Comparison of ENCODE assay signal across 23 cellular contexts in genomic region chr10:116686632-116687031, GRCh38. TPM values are rescaled to one million over a fixed set of nuclear protein-coding genes. Genes with fewer than 3 reads are reported as not detected.
DNase-seq lines count a peak whose midpoint lies in the region; ATAC-seq, FAIRE-seq and TF ChIP-seq lines count a peak whose summit lies in the region.
"Had no signal": no experiment of that assay in that cellular context is flagged by ENCODE, and none has a peak within 500 bp of the region (broad histone marks: within the 10 kb centered on the region; RNA-seq: fewer than 3 reads in every experiment).

No MANE protein-coding gene starts in this region.

- TF ChIP-seq RAD21 in HepG2 (CRISPR knock-in tag; IDR thresholded peaks at IDR 0.05): no peak

- CTCF ChIA-PET in HepG2 (lab: Yijun Ruan, JAX; ENCODE audit: low intra/inter-chr PET ratio, low total read pairs): no interaction called here

- no peaks in the 10 kb centered on the region for H3F3A ChIP-seq in GM23338 (replicated peaks; ENCODE audit: low read depth)

- H4K20me1 ChIP-seq in HepG2 (ENCODE audit: insufficient read depth, low read length) (no peaks in the 10 kb centered on the region), GM23338 (replicated peaks; ENCODE audit: insufficient read depth) (no peaks in the 10 kb centered on the region)
- H4K20me1 ChIP-seq: BLaER1 had no signal

- H3K9me3 ChIP-seq in HepG2 (ENCODE audit: low read length) (no peaks in the 10 kb centered on the region), right lobe of liver (no peaks in the 10 kb centered on the region), upper lobe of right lung (no peaks in the 10 kb centered on the region)
- H3K9me3 ChIP-seq: A549, BE2C, BLaER1 had no signal

- H3K4me2 ChIP-seq in HepG2 (ENCODE audit: low read depth, low read length) (no peak overlapping the region), GM23338 (no peak overlapping the region)
- H3K4me2 ChIP-seq: A549, BLaER1 had no signal

- TF ChIP-seq CTCF in HepG2 (CRISPR knock-in tag; IDR thresholded peaks at IDR 0.05) (no peak), right lobe of liver (IDR thresholded peaks at IDR 0.05) (no peak), upper lobe of right lung (IDR thresholded peaks at IDR 0.05) (no peak), GM23338 (conservative IDR thresholded peaks at IDR 0.05; ENCODE audit: low read depth in 2 of 2) (no peak)

- H3K27me3 ChIP-seq in HepG2 (ENCODE audit: control insufficient read depth in 1 of 2, insufficient read depth in 2 of 2, low read length in 2 of 2) (no peaks in the 10 kb centered on the region), right lobe of liver (no peaks in the 10 kb centered on the region), upper lobe of right lung (no peaks in the 10 kb centered on the region), GM23338 (ENCODE audit: insufficient read depth) (no peaks in the 10 kb centered on the region)
- H3K27me3 ChIP-seq: BE2C, BLaER1 had no signal

- peaks cover 6% of the 10 kb centered on the region for H3K27me3 Mint-ChIP-seq in GM23338 (ENCODE audit: insufficient read depth, low read depth, poor library complexity)

- H3K36me3 Mint-ChIP-seq in GM23338 (ENCODE audit: low read depth): peaks cover 4% of the 10 kb centered on the region; the same call in 2 of the 3 replicates
- H3K36me3 Mint-ChIP-seq: CD14-positive monocyte; CD4-positive, alpha-beta memory T cell; CD4-positive, CD25-positive, alpha-beta regulatory T cell; CD8-positive, alpha-beta memory T cell had no signal

- no peak overlapping the region for H3K9ac ChIP-seq in HepG2 (ENCODE audit: insufficient read depth, low read depth, low read length)
- H3K9ac ChIP-seq: BLaER1 had no signal

- in situ Hi-C loops in HepG2 (cut with HindIII; ENCODE audit: extremely low pct_ligation_motif_present, low pct_unique_long_range_greater_than_20kb): loop anchor here (5.0 kb wide), 1 partner anchor 96 kb away; no protein-coding TSS in a partner anchor

- POLR2A ChIA-PET in HepG2 (lab: Yijun Ruan, JAX): no interaction called here

- no peak overlapping the region for H2AFZ ChIP-seq in HepG2 (ENCODE audit: low read length)
- H2AFZ ChIP-seq in GM23338: no peak overlapping the region

- H3K4me3 Mint-ChIP-seq in GM23338: no peak overlapping the region
- H3K4me3 Mint-ChIP-seq: CD14-positive monocyte; CD4-positive, alpha-beta memory T cell; CD4-positive, CD25-positive, alpha-beta regulatory T cell; CD8-positive, alpha-beta memory T cell had no signal

- no peak overlapping the region for H3K4me3 ChIP-seq in HepG2 (replicated peaks in 1 of 3; ENCODE audit: insufficient read depth in 1 of 3, low read depth in 2 of 3, low read length in 3 of 3)
- H3K4me3 ChIP-seq in right lobe of liver: no peak overlapping the region
- no peak overlapping the region for H3K4me3 ChIP-seq in upper lobe of right lung
- H3K4me3 ChIP-seq in GM23338: no peak overlapping the region
- H3K4me3 ChIP-seq: A549, BLaER1 had no signal

- DNase-seq in DMS 273 (lab: John Stamatoyannopoulos, UW; ENCODE audit: unreplicated experiment): peak; percentile 5
- DNase-seq in DMS 273 treated with DMSO at 0.1 percent for 48 hours (lab: John Stamatoyannopoulos, UW): no peak
- DNase-seq in HepG2 (ENCODE audit: low spot score): no peak
- DNase-seq in right lobe of liver: no peak
- DNase-seq in posterior vena cava (ENCODE audit: low spot score): peak; percentile 37
- peak; percentile 32 for DNase-seq in upper lobe of right lung
- no peak for DNase-seq in GM23338 (ENCODE audit: low spot score)
- no peak for DNase-seq in AML-193 (lab: John Stamatoyannopoulos, UW)
- DNase-seq: BE2C; C1 segment of cervical spinal cord; CD4-positive, alpha-beta memory T cell; CD4-positive, CD25-positive, alpha-beta regulatory T cell; CD8-positive, alpha-beta memory T cell; COR-L47; DMS79 treated with DMSO at 0.1 percent for 48 hours; GF-D8 had no signal

- H3K36me3 ChIP-seq in HepG2 (replicated peaks in 1 of 2; ENCODE audit: control insufficient read depth in 1 of 2, insufficient read depth in 2 of 2, low read length in 2 of 2) (peaks cover 0 to 3% of the 10 kb centered on the region in 2 experiments; a peak in 2 of 5 replicates), right lobe of liver (no peaks in the 10 kb centered on the region), upper lobe of right lung (no peaks in the 10 kb centered on the region), GM23338 (ENCODE audit: insufficient read depth) (no peaks in the 10 kb centered on the region)
- H3K36me3 ChIP-seq: BE2C, BLaER1 had no signal

- no peak for TF ChIP-seq EP300 in HepG2 (IDR thresholded peaks at IDR 0.05; ENCODE audit: low read depth in 2 of 2, low read length in 2 of 2)
- TF ChIP-seq EP300 in HepG2 (CRISPR knock-in tag; IDR thresholded peaks at IDR 0.05; ENCODE audit: borderline replicate concordance): no peak

- intact Hi-C loops in HepG2 (cut with micrococcal nuclease; ENCODE audit: unreplicated experiment): no loop called here
- intact Hi-C loops in right lobe of liver (cut with DNase I): loop anchor here (10.0 kb wide), 1 partner anchor 488 kb away; no protein-coding TSS in a partner anchor
- intact Hi-C loops in posterior vena cava (cut with DNase I): loop anchor here (10.0 kb wide), 2 partner anchors 58 to 488 kb away; partner anchors contain the start of gene HSPA12A (in 1 of the 2)
- intact Hi-C loops in upper lobe of right lung (cut with DNase I): loop anchor here (10.0 kb wide), 1 partner anchor 108 kb away; no protein-coding TSS in a partner anchor

- peaks cover 34% of the 10 kb centered on the region for H3K4me1 Mint-ChIP-seq in GM23338

- no peak overlapping the region for H3K27ac Mint-ChIP-seq in GM23338
- H3K27ac Mint-ChIP-seq: CD4-positive, alpha-beta memory T cell; CD4-positive, CD25-positive, alpha-beta regulatory T cell; CD8-positive, alpha-beta memory T cell had no signal

- no peaks in the 10 kb centered on the region for H3K9me2 ChIP-seq in GM23338 (ENCODE audit: insufficient read depth)

- no peak overlapping the region for H3K27ac ChIP-seq in HepG2 (ENCODE audit: extremely low read length, insufficient read depth, low read length)
- no peak overlapping the region for H3K27ac ChIP-seq in right lobe of liver
- no peak overlapping the region for H3K27ac ChIP-seq in upper lobe of right lung
- H3K27ac ChIP-seq in GM23338 (ENCODE audit: low read depth): no peak overlapping the region
- H3K27ac ChIP-seq: 22Rv1, A549, BLaER1 had no signal

- FAIRE-seq in HepG2 (lab: Jason Lieb, UNC): no peak
- FAIRE-seq: A549, G401.6, GM12891, GM19239 had no signal

- no TSS peak for BruUV-seq in HepG2 (replicated peaks; lab: Mats Ljungman, UMichigan)

- 98% methylated on average over 3 of the region's 3 CpGs for WGBS in HepG2 (ENCODE audit: low lambda C conversion rate)
- 78% methylated on average over 2 of the region's 3 CpGs for WGBS in right lobe of liver (ENCODE audit: insufficient coverage, low coverage, low lambda C conversion rate, missing lambda C conversion rate)

- TF ChIP-seq POLR2A in HepG2 (IDR thresholded peaks at IDR 0.05; ENCODE audit: insufficient read depth in 1 of 2, low read depth in 2 of 2, low read length in 2 of 2) (no peak), right lobe of liver (IDR thresholded peaks at IDR 0.05) (no peak)

- H3K9me3 Mint-ChIP-seq in GM23338: peaks cover 6% of the 10 kb centered on the region; the same call in 1 of the 3 replicates
- H3K9me3 Mint-ChIP-seq: CD4-positive, alpha-beta memory T cell; CD4-positive, CD25-positive, alpha-beta regulatory T cell; CD8-positive, alpha-beta memory T cell had no signal

- H3K4me1 ChIP-seq in HepG2 (ENCODE audit: insufficient read depth, low read length) (0 out of 2 replicates have a peak, but pooled peaks cover 6% of the 10 kb centered on the region), right lobe of liver (no peaks in the 10 kb centered on the region), upper lobe of right lung (peaks cover 15% of the 10 kb centered on the region), GM23338 (ENCODE audit: insufficient read depth) (peaks cover 16% of the 10 kb centered on the region)
- H3K4me1 ChIP-seq: A549, BE2C had no signal

- no peaks in the 10 kb centered on the region for H3K79me2 ChIP-seq in HepG2 (ENCODE audit: insufficient read depth, low read length)
- no peaks in the 10 kb centered on the region for H3K79me2 ChIP-seq in GM23338 (replicated peaks; ENCODE audit: insufficient read depth)

- ATAC-seq in HepG2: no peak
- no peak for ATAC-seq in right lobe of liver
- no peak for ATAC-seq in upper lobe of right lung
- ATAC-seq in GM23338: no peak
- ATAC-seq: A549 had no signal

TF ChIP-seq in HepG2, 621 proteins besides CTCF, POLR2A, EP300 and RAD21 (continues in another document):
- TF ChIP-seq PPARG (CRISPR knock-in tag; conservative IDR thresholded peaks at IDR 0.05): no peak

TF ChIP-seq in GM23338, 12 proteins besides CTCF, POLR2A, EP300 and RAD21 (continues in another document):
- no peak for TF ChIP-seq CREB1 (CRISPR knock-in tag; IDR thresholded peaks at IDR 0.05; ENCODE audit: low read depth)

RNA-seq across cellular contexts. Expression of gene HSPA12A, which starts 55.7 kb away (rescaled TPM):
- total RNA-seq in HepG2 (2016; rRNA removed; fragmentation: Illumina TruSeq; extraction: Trizol): 12.9 and 13.6 TPM in 2 replicates
- 1.2 and 1.6 TPM in 2 replicates for total RNA-seq in HepG2 (2016; cell fraction: cytosol; rRNA removed; fragmentation: Illumina TruSeq; extraction: Trizol; ENCODE audit: low read depth)
- 11.4 and 13.0 TPM in 2 replicates for total RNA-seq in HepG2 (2016; cell fraction: insoluble cytoplasmic fraction; rRNA removed; fragmentation: Illumina TruSeq; extraction: Trizol)
- total RNA-seq in HepG2 (2016; cell fraction: membrane; rRNA removed; fragmentation: Illumina TruSeq; extraction: Trizol): 6.0 and 6.8 TPM in 2 replicates
- 20.1 and 20.8 TPM in 2 replicates for total RNA-seq in HepG2 (2016; cell fraction: nucleus; rRNA removed; fragmentation: Illumina TruSeq; extraction: Trizol)
- polyA plus RNA-seq in HepG2 (2011; rRNA removed): 6.2 and 6.4 TPM in 2 replicates
- 3.1 and 3.5 TPM in 2 replicates for polyA plus RNA-seq in HepG2 (2011; cell fraction: cytosol; rRNA removed)
- polyA plus RNA-seq in HepG2 (2011; cell fraction: nucleus; rRNA removed): 17.5 and 19.4 TPM in 2 replicates
- 4.4 and 5.0 TPM in 2 replicates for polyA plus RNA-seq in HepG2 (2012)
- 0.99 and 1.1 TPM in 2 replicates for polyA plus RNA-seq in HepG2 (2016; cell fraction: cytosol; fragmentation: Illumina TruSeq; extraction: Trizol; ENCODE audit: low read depth)
- polyA plus RNA-seq in HepG2 (2016; cell fraction: insoluble cytoplasmic fraction; fragmentation: Illumina TruSeq; extraction: Trizol; ENCODE audit: low read depth): 9.9 and 11.3 TPM in 2 replicates
- 2.7 and 2.9 TPM in 2 replicates for polyA plus RNA-seq in HepG2 (2016; cell fraction: membrane; fragmentation: Illumina TruSeq; extraction: Trizol; ENCODE audit: low read depth)
- polyA plus RNA-seq in HepG2 (2016; cell fraction: nucleus; fragmentation: Illumina TruSeq; extraction: Trizol; ENCODE audit: insufficient read depth, low read depth): 37.7 and 40.5 TPM in 2 replicates
- polyA minus RNA-seq in HepG2 (2011; rRNA and poly(A)+ RNA removed; ENCODE audit: low replicate concordance): 0.91 and 21.7 TPM in 2 replicates
- polyA minus RNA-seq in HepG2 (2011; cell fraction: cytosol; rRNA and poly(A)+ RNA removed): 4.5 and 5.4 TPM in 2 replicates
- 15.3 and 19.7 TPM in 2 replicates for polyA minus RNA-seq in HepG2 (2011; cell fraction: nucleus; rRNA and poly(A)+ RNA removed)
- 1 to 10 TPM; 2.3 to 4.2 (median 2.9) TPM for total RNA-seq in right lobe of liver
- 10 to 100 TPM; 20.5 to 20.8 TPM for total RNA-seq in posterior vena cava
- total RNA-seq in upper lobe of right lung: 7.4 TPM
- total RNA-seq in GM23338 (2014; rRNA removed; shearing (Covaris generic)): 5.2 and 6.3 TPM in 2 replicates
- 4.4 and 5.6 TPM in 2 replicates for polyA plus RNA-seq in GM23338 (2016; fragmentation: Nextera tagmentation; extraction: Ambion mirVana)
- polyA plus RNA-seq: CD14-positive monocyte; CD8-positive, alpha-beta memory T cell had no signal

Comparison
In these comparisons a context has a peak if more than half of its experiments do, and no peak if none do; other contexts are left out.
1. DNase-seq: peak in DMS 273 (single experiment), posterior vena cava (single experiment) and upper lobe of right lung (single experiment); none in DMS 273 treated with DMSO at 0.1 percent for 48 hours (single experiment), HepG2 (single experiment), right lobe of liver (0 of 3), GM23338 (single experiment) and AML-193 (0 of 2).